20 cellular contexts compared by ENCODE assay signal in the genomic region with DNA sequence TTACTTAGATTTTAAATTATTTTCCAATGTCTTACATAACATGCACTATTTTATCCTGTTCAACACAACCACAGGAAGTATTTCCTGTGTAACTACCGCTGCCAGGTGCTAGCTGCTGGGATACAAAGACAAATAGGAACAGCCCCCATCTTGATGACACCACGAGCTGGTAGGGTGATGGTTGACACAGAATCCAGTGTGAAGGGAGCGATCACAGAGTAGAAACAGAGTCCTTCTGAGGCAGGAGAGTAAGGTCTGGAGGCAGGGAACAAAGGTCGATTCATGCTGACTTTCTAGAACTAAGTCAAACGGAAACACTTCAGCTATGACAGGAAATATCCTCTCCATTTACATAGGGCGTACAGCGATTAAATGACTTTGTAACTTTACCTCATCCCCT.
DNase-seq lines count a peak whose midpoint lies in the region; ATAC-seq and TF ChIP-seq lines count a peak whose summit lies in the region.
"Had no signal": no experiment of that assay in that cellular context is flagged by ENCODE, and none has a peak within 500 bp of the region (broad histone marks: within the 10 kb centered on the region; RNA-seq: fewer than 3 reads in every experiment).

No MANE protein-coding gene starts in this region.

- H3K36me3 Mint-ChIP-seq in CD4-positive, CD25-positive, alpha-beta regulatory T cell, result no peaks in the 10 kb centered on the region
- no peaks in the 10 kb centered on the region for H3K36me3 Mint-ChIP-seq in Calu3 (ENCODE audit: insufficient read depth, unreplicated experiment)
- H3K36me3 Mint-ChIP-seq in activated CD8-positive, alpha-beta T cell treated with anti-CD3 and anti-CD28 coated beads for 36 hours (ENCODE audit: low read depth), result no peaks in the 10 kb centered on the region
- H3K36me3 Mint-ChIP-seq: CD8-positive, alpha-beta T cell had no signal

- no peak for TF ChIP-seq CTCF in Calu3 (IDR thresholded peaks at IDR 0.05; ENCODE audit: unreplicated experiment)
- no peak for TF ChIP-seq CTCF in activated CD8-positive, alpha-beta T cell treated with anti-CD3 and anti-CD28 coated beads for 36 hours (IDR thresholded peaks at IDR 0.05)

- peak in 1 of 2 donors; percentile 47 for ATAC-seq in CD4-positive, CD25-positive, alpha-beta regulatory T cell (ENCODE audit: low read depth in 2 of 2)
- no peak for ATAC-seq in activated CD8-positive, alpha-beta T cell treated with anti-CD3 and anti-CD28 coated beads for 36 hours
- ATAC-seq: activated CD8-positive, alpha-beta T cell treated with anti-CD3 and anti-CD28 coated beads, Interleukin-2, amount 10 ng/mL, durations not matched to agents 7 days and 5 days; CD8-positive, alpha-beta T cell; WTC11 had no signal

- CTCF ChIA-PET in Calu3 (lab: Charles Lee), result no interaction called here
- CTCF ChIA-PET in activated CD8-positive, alpha-beta T cell treated with anti-CD3 and anti-CD28 coated beads for 36 hours (lab: Charles Lee), result no interaction called here

- H3K9me3 Mint-ChIP-seq in CD4-positive, CD25-positive, alpha-beta regulatory T cell, result peaks cover 0 to 7% (median 0%) of the 10 kb centered on the region in 7 donors
- H3K9me3 Mint-ChIP-seq in Calu3 (ENCODE audit: low read depth, unreplicated experiment), result peaks cover 2% of the 10 kb centered on the region
- H3K9me3 Mint-ChIP-seq in activated CD8-positive, alpha-beta T cell treated with anti-CD3 and anti-CD28 coated beads for 36 hours, result no peaks in the 10 kb centered on the region
- H3K9me3 Mint-ChIP-seq: CD8-positive, alpha-beta T cell had no signal

- H3K4me3 Mint-ChIP-seq in CD4-positive, CD25-positive, alpha-beta regulatory T cell, result peak overlapping the region in 3 of 4 donors; percentile 57 to 90 (median 75)
- H3K4me3 Mint-ChIP-seq in Calu3 (ENCODE audit: low read depth, unreplicated experiment), result no peak overlapping the region
- H3K4me3 Mint-ChIP-seq in activated CD8-positive, alpha-beta T cell treated with anti-CD3 and anti-CD28 coated beads for 36 hours, result no peak overlapping the region
- H3K4me3 Mint-ChIP-seq: activated CD8-positive, alpha-beta T cell treated with anti-CD3 and anti-CD28 coated beads, Interleukin-2, amount 10 ng/mL, durations not matched to agents 7 days and 5 days; CD8-positive, alpha-beta T cell; endodermal cell had no signal

- H3K27ac Mint-ChIP-seq in CD4-positive, CD25-positive, alpha-beta regulatory T cell, result peak overlapping the region in 2 of 3 donors; percentile 53 to 86
- H3K27ac Mint-ChIP-seq in Calu3 (ENCODE audit: unreplicated experiment), result no peak overlapping the region
- no peak overlapping the region for H3K27ac Mint-ChIP-seq in activated CD8-positive, alpha-beta T cell treated with anti-CD3 and anti-CD28 coated beads for 36 hours
- H3K27ac Mint-ChIP-seq: activated CD8-positive, alpha-beta T cell treated with anti-CD3 and anti-CD28 coated beads, Interleukin-2, amount 10 ng/mL, durations not matched to agents 7 days and 5 days; CD8-positive, alpha-beta T cell; endodermal cell had no signal

- peaks cover 0 to 20% (median 13%) of the 10 kb centered on the region in 4 donors for H3K4me1 Mint-ChIP-seq in CD4-positive, CD25-positive, alpha-beta regulatory T cell
- H3K4me1 Mint-ChIP-seq in Calu3 (ENCODE audit: low read depth, unreplicated experiment), result no peaks in the 10 kb centered on the region
- no peaks in the 10 kb centered on the region for H3K4me1 Mint-ChIP-seq in activated CD8-positive, alpha-beta T cell treated with anti-CD3 and anti-CD28 coated beads for 36 hours (ENCODE audit: low read depth)

- H3K27ac ChIP-seq in CD4-positive, CD25-positive, alpha-beta regulatory T cell (ENCODE audit: insufficient read depth, low read length, poor library complexity, severe bottlenecking), result no peak overlapping the region
- H3K27ac ChIP-seq: adrenal gland, coronary artery had no signal

- BruUV-seq in Calu3 (replicated peaks; lab: Mats Ljungman, UMichigan), result no TSS peak

- DNase-seq in CD4-positive, CD25-positive, alpha-beta regulatory T cell, result peak in 1 of 3 donors; percentile 17
- DNase-seq in DMS153 treated with DMSO at 0.1 percent for 48 hours (lab: John Stamatoyannopoulos, UW; ENCODE audit: unreplicated experiment) (peak; percentile 44), NCI-H2196 (lab: John Stamatoyannopoulos, UW; ENCODE audit: unreplicated experiment) (peak; percentile 19), islet precursor cell (peak; percentile 15), Calu3 (no peak), NCI-H2171 treated with DMSO at 0.1 percent for 48 hours (lab: John Stamatoyannopoulos, UW) (no peak)
- no peak for DNase-seq in activated CD8-positive, alpha-beta T cell treated with anti-CD3 and anti-CD28 coated beads for 36 hours
- DNase-seq: activated CD8-positive, alpha-beta T cell treated with anti-CD3 and anti-CD28 coated beads, Interleukin-2, amount 10 ng/mL, durations not matched to agents 7 days and 5 days; activated naive CD4-positive, alpha-beta T cell; activated T-cell treated with anti-CD3 and anti-CD28 coated beads, Interleukin-2, amount 50 U/mL, for 1 hour; CD8-positive, alpha-beta T cell; endodermal cell; GOT3; kidney; NCI-H1417; stimulated activated CD4-positive, alpha-beta T cell treated with anti-CD3 and anti-CD28 coated beads, Interleukin-4, amount 100 ng/mL, for 1 hour; stimulated activated naive CD4-positive, alpha-beta T cell treated with Interleukin-2 at 50 U/mL for 16 hours had no signal

- intact Hi-C loops in Calu3 (cut with micrococcal nuclease; ENCODE audit: unreplicated experiment), result no loop called here
- intact Hi-C loops in activated CD8-positive, alpha-beta T cell treated with anti-CD3 and anti-CD28 coated beads for 36 hours (cut with micrococcal nuclease), result no loop called here

- no peaks in the 10 kb centered on the region for H3K4me1 ChIP-seq in CD4-positive, CD25-positive, alpha-beta regulatory T cell (ENCODE audit: control insufficient read depth, insufficient read depth, low read length, poor library complexity, severe bottlenecking)
- H3K4me1 ChIP-seq: adrenal gland had no signal

- peaks cover 4% of the 10 kb centered on the region for H3K27me3 Mint-ChIP-seq in CD4-positive, CD25-positive, alpha-beta regulatory T cell
- H3K27me3 Mint-ChIP-seq in Calu3 (ENCODE audit: unreplicated experiment), result peaks cover 57% of the 10 kb centered on the region
- H3K27me3 Mint-ChIP-seq in activated CD8-positive, alpha-beta T cell treated with anti-CD3 and anti-CD28 coated beads for 36 hours, result no peaks in the 10 kb centered on the region

- POLR2A ChIA-PET in activated CD8-positive, alpha-beta T cell treated with anti-CD3 and anti-CD28 coated beads for 36 hours (lab: Charles Lee), result no interaction called here

- peaks cover 0 to 5% of the 10 kb centered on the region in 2 experiments for H3K9me3 ChIP-seq in CD4-positive, CD25-positive, alpha-beta regulatory T cell (ENCODE audit: control insufficient read depth in 2 of 2, low read length in 2 of 2)
- H3K9me3 ChIP-seq: adrenal gland had no signal

- no peaks in the 10 kb centered on the region for H3K27me3 ChIP-seq in CD4-positive, CD25-positive, alpha-beta regulatory T cell (ENCODE audit: control insufficient read depth, insufficient read depth, low read length)
- H3K27me3 ChIP-seq: adrenal gland had no signal

- no peaks in the 10 kb centered on the region for H3K36me3 ChIP-seq in CD4-positive, CD25-positive, alpha-beta regulatory T cell (ENCODE audit: control insufficient read depth, insufficient read depth, low read length)
- H3K36me3 ChIP-seq: adrenal gland had no signal

- peak overlapping the region; percentile 57 for H3K4me3 ChIP-seq in CD4-positive, CD25-positive, alpha-beta regulatory T cell (ENCODE audit: low read depth, low read length)
- H3K4me3 ChIP-seq: adrenal gland, coronary artery had no signal

Comparison
In these comparisons a context has a peak if more than half of its experiments do, and no peak if none do; other contexts are left out.
1. DNase-seq: peak in DMS153 treated with DMSO at 0.1 percent for 48 hours (single experiment), NCI-H2196 (single experiment) and islet precursor cell (single experiment); none in Calu3 (single experiment), NCI-H2171 treated with DMSO at 0.1 percent for 48 hours (single experiment) and activated CD8-positive, alpha-beta T cell treated with anti-CD3 and anti-CD28 coated beads for 36 hours (single experiment).
2. H3K27ac Mint-ChIP-seq: peak in CD4-positive, CD25-positive, alpha-beta regulatory T cell (2 of 3); none in Calu3 (single experiment) and activated CD8-positive, alpha-beta T cell treated with anti-CD3 and anti-CD28 coated beads for 36 hours (single experiment).
3. H3K4me3 Mint-ChIP-seq: peak in CD4-positive, CD25-positive, alpha-beta regulatory T cell (3 of 4); none in Calu3 (single experiment) and activated CD8-positive, alpha-beta T cell treated with anti-CD3 and anti-CD28 coated beads for 36 hours (single experiment).